Comparison of ENCODE assay signal across 1 cellular context in genomic region chr14:58395815-58396626, GRCh38.
A peak's percentile ranks its signal among the peaks of the same experiment; 100 is the strongest.
TF ChIP-seq lines count a peak whose summit lies in the region.

TSS of gene TOMM20L (plus strand) at chr14:58395930. CDS start at chr14:58395958, 28 bp downstream.

TF ChIP-seq in K562, 482 proteins besides CTCF, POLR2A, EP300 and RAD21 (continued from another document and continues in another):
- TF ChIP-seq HOXB6 (CRISPR knock-in tag; IDR thresholded peaks at IDR 0.05; ENCODE audit: borderline replicate concordance) (no peak), SRF (CRISPR knock-in tag; IDR thresholded peaks at IDR 0.05) (no peak), POLR2AphosphoS5 (IDR thresholded peaks at IDR 0.05; ENCODE audit: control insufficient read depth, insufficient read depth, low read depth, low read length) (no peak), NCOA4 (IDR thresholded peaks at IDR 0.05; ENCODE audit: partially characterized antibody) (no peak), PRMT5 (CRISPR knock-in tag; IDR thresholded peaks at IDR 0.05) (no peak), CCNT2 (IDR thresholded peaks at IDR 0.05; ENCODE audit: borderline replicate concordance, extremely low read depth, insufficient read length, low read depth, low read length) (no peak), ZNF589 (CRISPR knock-in tag; IDR thresholded peaks at IDR 0.05; ENCODE audit: low read depth) (no peak), JUN (IDR thresholded peaks at IDR 0.05; ENCODE audit: borderline replicate concordance, low read depth, low read length) (no peak), JUN (CRISPR knock-in tag; IDR thresholded peaks at IDR 0.05; ENCODE audit: borderline replicate concordance) (no peak), ATF2 (CRISPR knock-in tag; IDR thresholded peaks at IDR 0.05) (no peak), HIVEP1 (CRISPR knock-in tag; IDR thresholded peaks at IDR 0.05) (no peak), CREB1 (IDR thresholded peaks at IDR 0.05) (peak; percentile 13; the same call in 1 of the 2 replicates), CREB1 (CRISPR knock-in tag; IDR thresholded peaks at IDR 0.05) (no peak), DIDO1 (tag; IDR thresholded peaks at IDR 0.05; ENCODE audit: low read depth) (no peak), E2F4 (CRISPR knock-in tag; IDR thresholded peaks at IDR 0.05; ENCODE audit: low read depth) (no peak), KLF10 (CRISPR knock-in tag; IDR thresholded peaks at IDR 0.05) (no peak), L3MBTL2 (IDR thresholded peaks at IDR 0.05) (peak; percentile 94), GABPA (tag; conservative IDR thresholded peaks at IDR 0.05; ENCODE audit: low read depth) (peak; percentile 50), NONO (IDR thresholded peaks at IDR 0.05; ENCODE audit: low read depth in 2 of 2, low read length in 1 of 2) (no peak), ARNT (IDR thresholded peaks at IDR 0.05) (no peak), ZSCAN32 (CRISPR knock-in tag; IDR thresholded peaks at IDR 0.05) (no peak), BRD9 (IDR thresholded peaks at IDR 0.05; ENCODE audit: low read depth, partially characterized antibody) (no peak), NFRKB (IDR thresholded peaks at IDR 0.05; ENCODE audit: low read depth) (no peak), NRF1 (conservative IDR thresholded peaks at IDR 0.05 in 1 of 2, IDR thresholded peaks at IDR 0.05 in 1 of 2) (peak; percentile 84 to 86; a peak in 2 of 4 replicates), EWSR1 (IDR thresholded peaks at IDR 0.05; ENCODE audit: borderline replicate concordance, low read depth, partially characterized antibody) (no peak), XRCC5 (IDR thresholded peaks at IDR 0.05; ENCODE audit: low read depth, low read length) (no peak), E2F6 (IDR thresholded peaks at IDR 0.05; ENCODE audit: borderline replicate concordance in 1 of 2, extremely low read depth in 1 of 2, insufficient read depth in 1 of 2, insufficient read length in 1 of 2, low read depth in 1 of 2, low read length in 1 of 2, poor library complexity in 1 of 2, severe bottlenecking in 1 of 2) (peak; percentile 72 to 91), ZNF707 (CRISPR knock-in tag; conservative IDR thresholded peaks at IDR 0.05) (no peak), EGR1 (conservative IDR thresholded peaks at IDR 0.05) (no peak), GABPB1 (CRISPR knock-in tag; IDR thresholded peaks at IDR 0.05) (no peak), SREBF1 (IDR thresholded peaks at IDR 0.05; ENCODE audit: borderline replicate concordance, low read depth, low read length) (no peak), MEF2D (tag; conservative IDR thresholded peaks at IDR 0.05; ENCODE audit: low read depth) (no peak), ZNF347 (CRISPR knock-in tag; IDR thresholded peaks at IDR 0.05; ENCODE audit: low read depth) (no peak), NR2C1 (IDR thresholded peaks at IDR 0.05) (no peak), NR2C1 (tag; IDR thresholded peaks at IDR 0.05) (no peak), ARHGAP35 (IDR thresholded peaks at IDR 0.05; ENCODE audit: partially characterized antibody) (no peak), CBX3 (IDR thresholded peaks at IDR 0.05; ENCODE audit: borderline replicate concordance in 1 of 2, low read length in 2 of 2) (0 out of 3 replicates have a peak, but pooled peaks of 1 of the 2 experiments have one; percentile 16), USF1 (CRISPR knock-in tag; IDR thresholded peaks at IDR 0.05) (no peak), KLF13 (tag; IDR thresholded peaks at IDR 0.05; ENCODE audit: borderline replicate concordance, low read depth) (no peak)
- TF ChIP-seq, protein P1, sequence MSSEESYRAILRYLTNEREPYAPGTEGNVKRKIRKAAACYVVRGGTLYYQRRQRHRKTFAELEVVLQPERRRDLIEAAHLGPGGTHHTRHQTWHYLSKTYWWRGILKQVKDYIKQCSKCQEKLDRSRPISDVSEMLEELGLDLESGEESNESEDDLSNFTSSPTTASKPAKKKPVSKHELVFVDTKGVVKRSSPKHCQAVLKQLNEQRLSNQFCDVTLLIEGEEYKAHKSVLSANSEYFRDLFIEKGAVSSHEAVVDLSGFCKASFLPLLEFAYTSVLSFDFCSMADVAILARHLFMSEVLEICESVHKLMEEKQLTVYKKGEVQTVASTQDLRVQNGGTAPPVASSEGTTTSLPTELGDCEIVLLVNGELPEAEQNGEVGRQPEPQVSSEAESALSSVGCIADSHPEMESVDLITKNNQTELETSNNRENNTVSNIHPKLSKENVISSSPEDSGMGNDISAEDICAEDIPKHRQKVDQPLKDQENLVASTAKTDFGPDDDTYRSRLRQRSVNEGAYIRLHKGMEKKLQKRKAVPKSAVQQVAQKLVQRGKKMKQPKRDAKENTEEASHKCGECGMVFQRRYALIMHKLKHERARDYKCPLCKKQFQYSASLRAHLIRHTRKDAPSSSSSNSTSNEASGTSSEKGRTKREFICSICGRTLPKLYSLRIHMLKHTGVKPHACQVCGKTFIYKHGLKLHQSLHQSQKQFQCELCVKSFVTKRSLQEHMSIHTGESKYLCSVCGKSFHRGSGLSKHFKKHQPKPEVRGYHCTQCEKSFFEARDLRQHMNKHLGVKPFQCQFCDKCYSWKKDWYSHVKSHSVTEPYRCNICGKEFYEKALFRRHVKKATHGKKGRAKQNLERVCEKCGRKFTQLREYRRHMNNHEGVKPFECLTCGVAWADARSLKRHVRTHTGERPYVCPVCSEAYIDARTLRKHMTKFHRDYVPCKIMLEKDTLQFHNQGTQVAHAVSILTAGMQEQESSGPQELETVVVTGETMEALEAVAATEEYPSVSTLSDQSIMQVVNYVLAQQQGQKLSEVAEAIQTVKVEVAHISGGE (CRISPR knock-in tag; IDR thresholded peaks at IDR 0.05), result peak in 1 of 3 experiments; percentile 27; a peak in 1 of 6 replicates
- TF ChIP-seq, protein P2, sequence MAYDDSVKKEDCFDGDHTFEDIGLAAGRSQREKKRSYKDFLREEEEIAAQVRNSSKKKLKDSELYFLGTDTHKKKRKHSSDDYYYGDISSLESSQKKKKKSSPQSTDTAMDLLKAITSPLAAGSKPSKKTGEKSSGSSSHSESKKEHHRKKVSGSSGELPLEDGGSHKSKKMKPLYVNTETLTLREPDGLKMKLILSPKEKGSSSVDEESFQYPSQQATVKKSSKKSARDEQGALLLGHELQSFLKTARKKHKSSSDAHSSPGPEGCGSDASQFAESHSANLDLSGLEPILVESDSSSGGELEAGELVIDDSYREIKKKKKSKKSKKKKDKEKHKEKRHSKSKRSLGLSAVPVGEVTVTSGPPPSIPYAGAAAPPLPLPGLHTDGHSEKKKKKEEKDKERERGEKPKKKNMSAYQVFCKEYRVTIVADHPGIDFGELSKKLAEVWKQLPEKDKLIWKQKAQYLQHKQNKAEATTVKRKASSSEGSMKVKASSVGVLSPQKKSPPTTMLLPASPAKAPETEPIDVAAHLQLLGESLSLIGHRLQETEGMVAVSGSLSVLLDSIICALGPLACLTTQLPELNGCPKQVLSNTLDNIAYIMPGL (CRISPR knock-in tag; IDR thresholded peaks at IDR 0.05), result no peak
- TF ChIP-seq, protein P3, sequence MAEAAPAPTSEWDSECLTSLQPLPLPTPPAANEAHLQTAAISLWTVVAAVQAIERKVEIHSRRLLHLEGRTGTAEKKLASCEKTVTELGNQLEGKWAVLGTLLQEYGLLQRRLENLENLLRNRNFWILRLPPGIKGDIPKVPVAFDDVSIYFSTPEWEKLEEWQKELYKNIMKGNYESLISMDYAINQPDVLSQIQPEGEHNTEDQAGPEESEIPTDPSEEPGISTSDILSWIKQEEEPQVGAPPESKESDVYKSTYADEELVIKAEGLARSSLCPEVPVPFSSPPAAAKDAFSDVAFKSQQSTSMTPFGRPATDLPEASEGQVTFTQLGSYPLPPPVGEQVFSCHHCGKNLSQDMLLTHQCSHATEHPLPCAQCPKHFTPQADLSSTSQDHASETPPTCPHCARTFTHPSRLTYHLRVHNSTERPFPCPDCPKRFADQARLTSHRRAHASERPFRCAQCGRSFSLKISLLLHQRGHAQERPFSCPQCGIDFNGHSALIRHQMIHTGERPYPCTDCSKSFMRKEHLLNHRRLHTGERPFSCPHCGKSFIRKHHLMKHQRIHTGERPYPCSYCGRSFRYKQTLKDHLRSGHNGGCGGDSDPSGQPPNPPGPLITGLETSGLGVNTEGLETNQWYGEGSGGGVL (CRISPR knock-in tag; IDR thresholded peaks at IDR 0.05), result no peak
- TF ChIP-seq, protein P4, sequence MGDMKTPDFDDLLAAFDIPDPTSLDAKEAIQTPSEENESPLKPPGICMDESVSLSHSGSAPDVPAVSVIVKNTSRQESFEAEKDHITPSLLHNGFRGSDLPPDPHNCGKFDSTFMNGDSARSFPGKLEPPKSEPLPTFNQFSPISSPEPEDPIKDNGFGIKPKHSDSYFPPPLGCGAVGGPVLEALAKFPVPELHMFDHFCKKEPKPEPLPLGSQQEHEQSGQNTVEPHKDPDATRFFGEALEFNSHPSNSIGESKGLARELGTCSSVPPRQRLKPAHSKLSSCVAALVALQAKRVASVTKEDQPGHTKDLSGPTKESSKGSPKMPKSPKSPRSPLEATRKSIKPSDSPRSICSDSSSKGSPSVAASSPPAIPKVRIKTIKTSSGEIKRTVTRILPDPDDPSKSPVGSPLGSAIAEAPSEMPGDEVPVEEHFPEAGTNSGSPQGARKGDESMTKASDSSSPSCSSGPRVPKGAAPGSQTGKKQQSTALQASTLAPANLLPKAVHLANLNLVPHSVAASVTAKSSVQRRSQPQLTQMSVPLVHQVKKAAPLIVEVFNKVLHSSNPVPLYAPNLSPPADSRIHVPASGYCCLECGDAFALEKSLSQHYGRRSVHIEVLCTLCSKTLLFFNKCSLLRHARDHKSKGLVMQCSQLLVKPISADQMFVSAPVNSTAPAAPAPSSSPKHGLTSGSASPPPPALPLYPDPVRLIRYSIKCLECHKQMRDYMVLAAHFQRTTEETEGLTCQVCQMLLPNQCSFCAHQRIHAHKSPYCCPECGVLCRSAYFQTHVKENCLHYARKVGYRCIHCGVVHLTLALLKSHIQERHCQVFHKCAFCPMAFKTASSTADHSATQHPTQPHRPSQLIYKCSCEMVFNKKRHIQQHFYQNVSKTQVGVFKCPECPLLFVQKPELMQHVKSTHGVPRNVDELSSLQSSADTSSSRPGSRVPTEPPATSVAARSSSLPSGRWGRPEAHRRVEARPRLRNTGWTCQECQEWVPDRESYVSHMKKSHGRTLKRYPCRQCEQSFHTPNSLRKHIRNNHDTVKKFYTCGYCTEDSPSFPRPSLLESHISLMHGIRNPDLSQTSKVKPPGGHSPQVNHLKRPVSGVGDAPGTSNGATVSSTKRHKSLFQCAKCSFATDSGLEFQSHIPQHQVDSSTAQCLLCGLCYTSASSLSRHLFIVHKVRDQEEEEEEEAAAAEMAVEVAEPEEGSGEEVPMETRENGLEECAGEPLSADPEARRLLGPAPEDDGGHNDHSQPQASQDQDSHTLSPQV (IDR thresholded peaks at IDR 0.05), result 0 out of 2 replicates have a peak, but pooled peaks have one; percentile 39
- TF ChIP-seq, protein P5, sequence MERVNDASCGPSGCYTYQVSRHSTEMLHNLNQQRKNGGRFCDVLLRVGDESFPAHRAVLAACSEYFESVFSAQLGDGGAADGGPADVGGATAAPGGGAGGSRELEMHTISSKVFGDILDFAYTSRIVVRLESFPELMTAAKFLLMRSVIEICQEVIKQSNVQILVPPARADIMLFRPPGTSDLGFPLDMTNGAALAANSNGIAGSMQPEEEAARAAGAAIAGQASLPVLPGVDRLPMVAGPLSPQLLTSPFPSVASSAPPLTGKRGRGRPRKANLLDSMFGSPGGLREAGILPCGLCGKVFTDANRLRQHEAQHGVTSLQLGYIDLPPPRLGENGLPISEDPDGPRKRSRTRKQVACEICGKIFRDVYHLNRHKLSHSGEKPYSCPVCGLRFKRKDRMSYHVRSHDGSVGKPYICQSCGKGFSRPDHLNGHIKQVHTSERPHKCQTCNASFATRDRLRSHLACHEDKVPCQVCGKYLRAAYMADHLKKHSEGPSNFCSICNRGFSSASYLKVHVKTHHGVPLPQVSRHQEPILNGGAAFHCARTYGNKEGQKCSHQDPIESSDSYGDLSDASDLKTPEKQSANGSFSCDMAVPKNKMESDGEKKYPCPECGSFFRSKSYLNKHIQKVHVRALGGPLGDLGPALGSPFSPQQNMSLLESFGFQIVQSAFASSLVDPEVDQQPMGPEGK (CRISPR knock-in tag; IDR thresholded peaks at IDR 0.05; ENCODE audit: borderline replicate concordance), result no peak
